In genomic region chr1:204752688-204753040, GRCh38 we compare ENCODE assay signal across 22 cellular contexts.
DNase-seq lines count a peak whose midpoint lies in the region; ATAC-seq, FAIRE-seq and TF ChIP-seq lines count a peak whose summit lies in the region.
"Had no signal": no experiment of that assay in that cellular context is flagged by ENCODE, and none has a peak within 500 bp of the region (broad histone marks: within the 10 kb centered on the region; RNA-seq: fewer than 3 reads in every experiment).

No MANE protein-coding gene starts in this region.

- H3K27ac Mint-ChIP-seq in activated naive CD8-positive, alpha-beta T cell treated with anti-CD3 and anti-CD28 coated beads, Interleukin-2, amount 10 ng/mL, durations not matched to agents 7 days and 5 days, result peak overlapping the region; percentile 39
- no peak overlapping the region for H3K27ac Mint-ChIP-seq in activated naive CD8-positive, alpha-beta T cell treated with anti-CD3 and anti-CD28 coated beads, Interleukin-2, amount 50 U/mL, for 24 hours
- H3K27ac Mint-ChIP-seq: CD14-positive monocyte; CD4-positive, alpha-beta T cell; CD8-positive, alpha-beta memory T cell had no signal

- no peak overlapping the region for H4K8ac ChIP-seq in neuronal stem cell (ENCODE audit: low read depth, low read length)

- no peak overlapping the region for H3K14ac ChIP-seq in neuronal stem cell (ENCODE audit: low read length)

- BruUV-seq in K562 (replicated peaks; lab: Mats Ljungman, UMichigan), result no TSS peak

- no peak overlapping the region for H2BK120ac ChIP-seq in neuronal stem cell (ENCODE audit: low read depth, low read length)

- H3K9me3 ChIP-seq in K562 (replicated peaks; ENCODE audit: control insufficient read depth, insufficient read depth, low read depth, low read length), result no peaks in the 10 kb centered on the region
- no peaks in the 10 kb centered on the region for H3K9me3 ChIP-seq in neuronal stem cell (replicated peaks in 1 of 2; ENCODE audit: control insufficient read depth in 2 of 2, insufficient read depth in 1 of 2, low read depth in 1 of 2, low read length in 2 of 2)
- H3K9me3 ChIP-seq: BE2C had no signal

- no peak for TF ChIP-seq RAD21 in K562 (CRISPR knock-in tag; conservative IDR thresholded peaks at IDR 0.05 in 1 of 2, IDR thresholded peaks at IDR 0.05 in 1 of 2)

- H4K91ac ChIP-seq in neuronal stem cell (ENCODE audit: low read depth, low read length, poor library complexity), result no peak overlapping the region

- no peak overlapping the region for H3K4me2 ChIP-seq in K562 (ENCODE audit: insufficient read depth, low read length)
- H3K4me2 ChIP-seq in neuronal stem cell (ENCODE audit: insufficient read depth, low read length, poor library complexity, severe bottlenecking), result no peak overlapping the region
- H3K4me2 ChIP-seq: BLaER1 treated with 17β-estradiol and CSF1 and Interleukin-3, amounts not matched to agents 10 nM and 100 nM had no signal

- H3K4me1 Mint-ChIP-seq in activated naive CD8-positive, alpha-beta T cell treated with anti-CD3 and anti-CD28 coated beads, Interleukin-2, amount 10 ng/mL, durations not matched to agents 7 days and 5 days, result peaks cover 3% of the 10 kb centered on the region
- no peaks in the 10 kb centered on the region for H3K4me1 Mint-ChIP-seq in activated naive CD8-positive, alpha-beta T cell treated with anti-CD3 and anti-CD28 coated beads, Interleukin-2, amount 50 U/mL, for 24 hours
- H3K4me1 Mint-ChIP-seq: CD14-positive monocyte; CD8-positive, alpha-beta memory T cell had no signal

- no peak overlapping the region for H3K4ac ChIP-seq in neuronal stem cell (ENCODE audit: low read length)

- H2BK12ac ChIP-seq in neuronal stem cell (ENCODE audit: low read length), result no peak overlapping the region

- H3K4me3 Mint-ChIP-seq in activated naive CD8-positive, alpha-beta T cell treated with anti-CD3 and anti-CD28 coated beads, Interleukin-2, amount 10 ng/mL, durations not matched to agents 7 days and 5 days, result no peak overlapping the region
- no peak overlapping the region for H3K4me3 Mint-ChIP-seq in activated naive CD8-positive, alpha-beta T cell treated with anti-CD3 and anti-CD28 coated beads, Interleukin-2, amount 50 U/mL, for 24 hours
- H3K4me3 Mint-ChIP-seq: CD14-positive monocyte; CD4-positive, alpha-beta T cell; CD8-positive, alpha-beta memory T cell had no signal

- H3K9me3 Mint-ChIP-seq in activated naive CD8-positive, alpha-beta T cell treated with anti-CD3 and anti-CD28 coated beads, Interleukin-2, amount 10 ng/mL, durations not matched to agents 7 days and 5 days, result no peaks in the 10 kb centered on the region
- H3K9me3 Mint-ChIP-seq in activated naive CD8-positive, alpha-beta T cell treated with anti-CD3 and anti-CD28 coated beads, Interleukin-2, amount 50 U/mL, for 24 hours, result no peaks in the 10 kb centered on the region
- H3K9me3 Mint-ChIP-seq: CD4-positive, alpha-beta T cell; CD8-positive, alpha-beta memory T cell had no signal

- intact Hi-C loops in K562 (cut with micrococcal nuclease), result loop anchor here (5.0 kb wide), 1 partner anchor 80 kb away; no protein-coding TSS in a partner anchor

- H2AFZ ChIP-seq in K562 (ENCODE audit: low read depth, low read length), result no peak overlapping the region
- no peak overlapping the region for H2AFZ ChIP-seq in neuronal stem cell (ENCODE audit: low read length)
- H2AFZ ChIP-seq: GM23248 had no signal

- no peaks in the 10 kb centered on the region for H4K20me1 ChIP-seq in K562 (replicated peaks; ENCODE audit: control insufficient read depth, insufficient read depth, low read length)
- H4K20me1 ChIP-seq: BLaER1 treated with 17β-estradiol and CSF1 and Interleukin-3, amounts not matched to agents 10 nM and 100 nM had no signal

- TF ChIP-seq CTCF in K562 (IDR thresholded peaks at IDR 0.05 in 2 of 3, conservative IDR thresholded peaks at IDR 0.05 in 1 of 3; ENCODE audit: insufficient read depth in 2 of 3, low read depth in 1 of 3, low read length in 3 of 3), result no peak

- no peak overlapping the region for H3K4me3 ChIP-seq in K562
- no peak overlapping the region for H3K4me3 ChIP-seq in neuronal stem cell (ENCODE audit: low read length in 2 of 2)
- H3K4me3 ChIP-seq: BLaER1 treated with 17β-estradiol and CSF1 and Interleukin-3, amounts not matched to agents 10 nM and 100 nM; GM12878; GM23248 had no signal

- CTCF ChIA-PET in K562 (lab: Yijun Ruan, JAX; ENCODE audit: low intra/inter-chr PET ratio), result interaction anchor here (1.7 to 1.8 kb wide), 2 partner anchors 12 to 55 kb away, joined by 5 to 7 read pairs; no protein-coding TSS in a partner anchor

- no peaks in the 10 kb centered on the region for H3K79me1 ChIP-seq in neuronal stem cell (ENCODE audit: low read depth, low read length)

- no peak for DNase-seq in activated naive CD8-positive, alpha-beta T cell treated with anti-CD3 and anti-CD28 coated beads, Interleukin-2, amount 10 ng/mL, durations not matched to agents 7 days and 5 days
- no peak for DNase-seq in activated naive CD8-positive, alpha-beta T cell treated with anti-CD3 and anti-CD28 coated beads, Interleukin-2, amount 50 U/mL, for 24 hours
- DNase-seq in K562 (ENCODE audit: extremely low read depth in 1 of 4, low spot score in 3 of 4) (no peak), neuronal stem cell (ENCODE audit: low spot score) (no peak), iPS-NIHi7 (ENCODE audit: extremely low spot score) (no peak), hepatic stellate cell (ENCODE audit: low spot score) (no peak)
- DNase-seq: AML-193; BE2C; CD4-positive, alpha-beta T cell; CD8-positive, alpha-beta memory T cell; DMS 273 treated with DMSO at 0.1 percent for 48 hours; DMS79; EL; GDM1; GM23248; HCEC 1CT had no signal

- 18% methylated on average over 6 of the region's 6 CpGs for WGBS in K562 (ENCODE audit: insufficient coverage, low coverage, missing lambda C conversion rate)
- no CpG with 5 or more reads among the region's 6 CpGs for WGBS in neuronal stem cell (ENCODE audit: extremely low coverage in 2 of 2, insufficient read length in 2 of 2, insufficient replicate concordance in 1 of 2), 2 donors

- POLR2A ChIA-PET in activated naive CD8-positive, alpha-beta T cell treated with anti-CD3 and anti-CD28 coated beads, Interleukin-2, amount 10 ng/mL, durations not matched to agents 7 days and 5 days (lab: Charles Lee), result no interaction called here
- POLR2A ChIA-PET in K562 (lab: Yijun Ruan, JAX), result interaction anchor here (1.0 to 1.3 kb wide), 2 partner anchors 11 to 20 kb away, joined by 3 to 5 read pairs; no protein-coding TSS in a partner anchor

- no peak for TF ChIP-seq EP300 in K562 (IDR thresholded peaks at IDR 0.05; ENCODE audit: low read length)

- H3K9ac ChIP-seq in K562 (ENCODE audit: insufficient read depth in 1 of 2, low read depth in 2 of 2, low read length in 2 of 2) (no peak overlapping the region), neuronal stem cell (ENCODE audit: low read depth, low read length, poor library complexity) (peak overlapping the region; percentile 64)
- H3K9ac ChIP-seq: BLaER1 treated with 17β-estradiol and CSF1 and Interleukin-3, amounts not matched to agents 10 nM and 100 nM; GM23248 had no signal

- H3K9me1 ChIP-seq in K562 (ENCODE audit: control insufficient read depth, insufficient read depth, low read length), result no peaks in the 10 kb centered on the region

- H3K27ac ChIP-seq in K562 (ENCODE audit: extremely low read depth, low read depth, low read length) (no peak overlapping the region), neuronal stem cell (replicated peaks; ENCODE audit: low read length) (no peak overlapping the region)
- H3K27ac ChIP-seq: BLaER1 treated with 17β-estradiol and CSF1 and Interleukin-3, amounts not matched to agents 10 nM and 100 nM; GM23248 had no signal

- peak overlapping the region; percentile 53 for H3K18ac ChIP-seq in neuronal stem cell (ENCODE audit: low read length)

- no peak overlapping the region for H3K23ac ChIP-seq in neuronal stem cell (ENCODE audit: low read depth, low read length, poor library complexity)

- no peak overlapping the region for H2AK5ac ChIP-seq in neuronal stem cell (ENCODE audit: low read depth, low read length)

- ATAC-seq in activated naive CD8-positive, alpha-beta T cell treated with anti-CD3 and anti-CD28 coated beads, Interleukin-2, amount 10 ng/mL, durations not matched to agents 7 days and 5 days (ENCODE audit: low read depth), result no peak
- no peak for ATAC-seq in activated naive CD8-positive, alpha-beta T cell treated with anti-CD3 and anti-CD28 coated beads, Interleukin-2, amount 50 U/mL, for 24 hours
- ATAC-seq in K562, result no peak
- ATAC-seq: GM12878 had no signal

- peaks cover 0 to 6% of the 10 kb centered on the region in 2 experiments; a peak in 1 of 5 replicates for H3K27me3 ChIP-seq in K562 (ENCODE audit: control insufficient read depth in 2 of 2, insufficient read depth in 2 of 2, low read length in 2 of 2)
- no peaks in the 10 kb centered on the region for H3K27me3 ChIP-seq in neuronal stem cell (ENCODE audit: control insufficient read depth in 3 of 3, insufficient read depth in 3 of 3, low read depth in 1 of 3, low read length in 3 of 3)
- H3K27me3 ChIP-seq: BE2C; BLaER1 treated with 17β-estradiol and CSF1 and Interleukin-3, amounts not matched to agents 10 nM and 100 nM had no signal

- no peaks in the 10 kb centered on the region for H3K36me3 Mint-ChIP-seq in activated naive CD8-positive, alpha-beta T cell treated with anti-CD3 and anti-CD28 coated beads, Interleukin-2, amount 10 ng/mL, durations not matched to agents 7 days and 5 days
- H3K36me3 Mint-ChIP-seq in activated naive CD8-positive, alpha-beta T cell treated with anti-CD3 and anti-CD28 coated beads, Interleukin-2, amount 50 U/mL, for 24 hours (ENCODE audit: low read depth), result no peaks in the 10 kb centered on the region
- H3K36me3 Mint-ChIP-seq: CD14-positive monocyte; CD8-positive, alpha-beta memory T cell had no signal

- H2BK5ac ChIP-seq in neuronal stem cell (ENCODE audit: low read length), result no peak overlapping the region

- in situ Hi-C loops in K562 (cut with MboI), result no loop called here

- no peak overlapping the region for H2BK15ac ChIP-seq in neuronal stem cell (ENCODE audit: low read length)

- H3K36me3 ChIP-seq in K562 (ENCODE audit: control insufficient read depth, insufficient read depth, low read length) (no peaks in the 10 kb centered on the region), neuronal stem cell (replicated peaks in 1 of 2; ENCODE audit: control insufficient read depth in 2 of 2, insufficient read depth in 2 of 2, low read length in 2 of 2) (no peaks in the 10 kb centered on the region)
- H3K36me3 ChIP-seq: BE2C; BLaER1 treated with 17β-estradiol and CSF1 and Interleukin-3, amounts not matched to agents 10 nM and 100 nM had no signal

- no peak for TF ChIP-seq POLR2A in K562 (conservative IDR thresholded peaks at IDR 0.05)

- H3K4me1 ChIP-seq in K562 (replicated peaks in 1 of 2; ENCODE audit: control insufficient read depth in 2 of 2, insufficient read depth in 2 of 2, low read length in 2 of 2) (peaks cover 6 to 9% of the 10 kb centered on the region in 2 experiments; a peak in 4 of 5 replicates), neuronal stem cell (ENCODE audit: control insufficient read depth in 2 of 2, insufficient read depth in 1 of 2, low read depth in 1 of 2, low read length in 2 of 2) (peaks cover 0 to 3% of the 10 kb centered on the region in 2 donors)
- H3K4me1 ChIP-seq: BLaER1 treated with 17β-estradiol and CSF1 and Interleukin-3, amounts not matched to agents 10 nM and 100 nM had no signal

- peaks cover 7% of the 10 kb centered on the region for H3K27me3 Mint-ChIP-seq in activated naive CD8-positive, alpha-beta T cell treated with anti-CD3 and anti-CD28 coated beads, Interleukin-2, amount 10 ng/mL, durations not matched to agents 7 days and 5 days
- peaks cover 2% of the 10 kb centered on the region for H3K27me3 Mint-ChIP-seq in activated naive CD8-positive, alpha-beta T cell treated with anti-CD3 and anti-CD28 coated beads, Interleukin-2, amount 50 U/mL, for 24 hours

- FAIRE-seq in K562 (lab: Jason Lieb, UNC), result no peak
- FAIRE-seq: D721Med, GM12878, GM19239, H1 had no signal

- no peaks in the 10 kb centered on the region for H3K79me2 ChIP-seq in K562 (ENCODE audit: control insufficient read depth, insufficient read depth, low read length)
